In the genomic region with DNA sequence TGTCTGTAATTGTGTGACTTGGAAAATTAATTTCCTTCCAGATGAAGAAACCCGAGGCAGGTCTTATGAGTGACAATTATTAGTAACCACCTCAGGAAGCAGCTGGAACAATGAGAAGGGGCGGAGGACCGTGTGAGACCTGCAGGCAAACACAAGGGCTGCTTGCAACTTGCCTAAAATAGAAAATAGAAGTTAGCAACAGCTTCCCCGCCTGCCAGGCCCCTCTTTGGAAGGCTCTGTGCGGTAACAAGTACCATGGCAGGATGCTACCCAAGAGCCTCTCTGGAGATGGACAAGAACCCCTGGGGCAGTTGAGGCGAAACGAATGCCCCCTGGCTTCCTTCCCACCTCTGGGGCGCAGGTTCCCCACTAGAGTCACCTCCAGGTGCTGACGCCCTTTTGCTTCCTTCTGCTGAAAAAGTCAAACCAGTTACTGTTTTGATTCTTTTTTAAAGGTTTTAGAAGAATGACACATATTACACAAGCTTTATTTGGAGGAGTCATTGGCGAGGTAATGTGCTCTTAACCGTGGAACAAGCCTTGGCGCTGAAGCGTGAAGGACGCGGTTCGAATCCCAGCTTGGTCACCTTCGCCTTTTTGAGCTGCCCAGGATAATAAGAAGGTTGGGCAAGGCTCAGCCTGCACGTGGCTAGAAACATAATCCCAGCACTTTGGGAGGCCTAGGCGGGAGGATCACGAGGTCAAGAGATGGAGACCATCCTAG, we compare ENCODE assay signal across 10 cellular contexts. TPM values are rescaled to one million over a fixed set of nuclear protein-coding genes. Genes with fewer than 3 reads are reported as not detected.
DNase-seq lines count a peak whose midpoint lies in the region; ATAC-seq and TF ChIP-seq lines count a peak whose summit lies in the region.
"Had no signal": no experiment of that assay in that cellular context is flagged by ENCODE, and none has a peak within 500 bp of the region (broad histone marks: within the 10 kb centered on the region; RNA-seq: fewer than 3 reads in every experiment).

No MANE protein-coding gene starts in this region.

- no peaks in the 10 kb centered on the region for H3K27me3 ChIP-seq in thyroid gland

- no peaks in the 10 kb centered on the region for H3K36me3 Mint-ChIP-seq in activated T-helper 2 cell treated with anti-CD3 and anti-CD28 coated beads, Interferon-gamma antibody, Interleukin-2, Interleukin-4, amounts not matched to agents 10 μg/mL and 5 μg/mL and 100 μg/mL, durations not matched to agents 14 hours and 24 hours and 36 hours (ENCODE audit: low read depth)

- peak overlapping the region; percentile 36 to 44 (median 42) for H3K27ac ChIP-seq in thyroid gland

- no peak for ATAC-seq in HG03439 (IDR thresholded peaks at IDR 0.05; ENCODE audit: unreplicated experiment)

- H3K4me3 ChIP-seq in thyroid gland (replicated peaks in 1 of 3), result peak overlapping the region in 1 of 3 donors; percentile 46

- no peaks in the 10 kb centered on the region for H3K36me3 ChIP-seq in thyroid gland

- H3K4me1 ChIP-seq in thyroid gland, result peaks cover 0 to 6% of the 10 kb centered on the region in 2 donors

- no peaks in the 10 kb centered on the region for H3K9me3 ChIP-seq in thyroid gland

- H3K4me3 Mint-ChIP-seq in activated T-helper 2 cell treated with anti-CD3 and anti-CD28 coated beads, Interferon-gamma antibody, Interleukin-2, Interleukin-4, amounts not matched to agents 10 μg/mL and 5 μg/mL and 100 μg/mL, durations not matched to agents 14 hours and 24 hours and 36 hours (ENCODE audit: low read depth), result peak overlapping the region; percentile 60

- H3K27me3 Mint-ChIP-seq in activated T-helper 2 cell treated with anti-CD3 and anti-CD28 coated beads, Interferon-gamma antibody, Interleukin-2, Interleukin-4, amounts not matched to agents 10 μg/mL and 5 μg/mL and 100 μg/mL, durations not matched to agents 14 hours and 24 hours and 36 hours (ENCODE audit: low read depth), result peaks cover 46% of the 10 kb centered on the region

- 57 to 63% methylated on average over 20 of the region's 20 CpGs for WGBS in thyroid gland, 2 donors

- no peak for TF ChIP-seq CTCF in thyroid gland (IDR thresholded peaks at IDR 0.05)

- no peaks in the 10 kb centered on the region for H3K9me3 Mint-ChIP-seq in activated T-helper 2 cell treated with anti-CD3 and anti-CD28 coated beads, Interferon-gamma antibody, Interleukin-2, Interleukin-4, amounts not matched to agents 10 μg/mL and 5 μg/mL and 100 μg/mL, durations not matched to agents 14 hours and 24 hours and 36 hours

- H3K4me1 Mint-ChIP-seq in activated T-helper 2 cell treated with anti-CD3 and anti-CD28 coated beads, Interferon-gamma antibody, Interleukin-2, Interleukin-4, amounts not matched to agents 10 μg/mL and 5 μg/mL and 100 μg/mL, durations not matched to agents 14 hours and 24 hours and 36 hours (ENCODE audit: low read depth), result peaks cover 4% of the 10 kb centered on the region

- TF ChIP-seq POLR2A in thyroid gland (IDR thresholded peaks at IDR 0.05) (no peak), erythroblast (IDR thresholded peaks at IDR 0.05; ENCODE audit: low read length) (no peak)

- intact Hi-C loops in activated T-helper 2 cell treated with anti-CD3 and anti-CD28 coated beads, Interferon-gamma antibody, Interleukin-2, Interleukin-4, amounts not matched to agents 10 μg/mL and 5 μg/mL and 100 μg/mL, durations not matched to agents 14 hours and 24 hours and 36 hours (cut with micrococcal nuclease), result loop anchor here (2.0 kb wide), 1 partner anchor 43 kb away; no protein-coding TSS in a partner anchor
- intact Hi-C loops in thyroid gland (cut with DNase I), result loop anchor here (5.0 kb wide), 1 partner anchor 411 kb away; a partner anchor contains a TSS

- H3K27ac Mint-ChIP-seq in activated T-helper 2 cell treated with anti-CD3 and anti-CD28 coated beads, Interferon-gamma antibody, Interleukin-2, Interleukin-4, amounts not matched to agents 10 μg/mL and 5 μg/mL and 100 μg/mL, durations not matched to agents 14 hours and 24 hours and 36 hours, result no peak overlapping the region

- DNase-seq in activated CD8-positive, alpha-beta memory T cell treated with anti-CD3 and anti-CD28 coated beads for 24 hours, result peak; percentile 53
- DNase-seq in activated CD8-positive, alpha-beta memory T cell treated with anti-CD3 and anti-CD28 coated beads, Interleukin-2, amount 50 U/mL, for 48 hours, result no peak
- DNase-seq in activated T-helper 2 cell treated with anti-CD3 and anti-CD28 coated beads, Interferon-gamma antibody, Interleukin-2, Interleukin-4, amounts not matched to agents 10 μg/mL and 5 μg/mL and 100 μg/mL, durations not matched to agents 14 hours and 24 hours and 36 hours (ENCODE audit: low spot score), result no peak
- peak; percentile 50 for DNase-seq in islet precursor cell
- DNase-seq in thyroid gland, result peak; percentile 52 to 68
- DNase-seq in Ammon's horn (ENCODE audit: low spot score), result no peak
- no peak for DNase-seq in erythroblast (lab: John Stamatoyannopoulos, UW)
- DNase-seq: AML-193; stimulated activated CD4-positive, alpha-beta T cell treated with anti-CD3 and anti-CD28 coated beads, Interleukin-2, amount 100 ng/mL, for 24 hours had no signal

RNA-seq across cellular contexts. Expression of a gene that starts 47.0 kb away (rescaled TPM):
- 0.46 and 0.55 TPM in 2 replicates for total RNA-seq in activated T-helper 2 cell treated with anti-CD3 and anti-CD28 coated beads, Interferon-gamma antibody, Interleukin-2, Interleukin-4, amounts not matched to agents 10 μg/mL and 5 μg/mL and 100 μg/mL, durations not matched to agents 14 hours and 24 hours and 36 hours
- 10 to 100 TPM; 14.8 to 24.8 (median 21.5) TPM for total RNA-seq in thyroid gland

RNA-seq across cellular contexts. Expression of a gene that starts 50.3 kb away (rescaled TPM):
- total RNA-seq in activated T-helper 2 cell treated with anti-CD3 and anti-CD28 coated beads, Interferon-gamma antibody, Interleukin-2, Interleukin-4, amounts not matched to agents 10 μg/mL and 5 μg/mL and 100 μg/mL, durations not matched to agents 14 hours and 24 hours and 36 hours, result not detected in 2 replicates
- total RNA-seq in thyroid gland, result not detected

Comparison
In these comparisons a context has a peak if more than half of its experiments do, and no peak if none do; other contexts are left out.
1. DNase-seq: peak in activated CD8-positive, alpha-beta memory T cell treated with anti-CD3 and anti-CD28 coated beads for 24 hours (single experiment), islet precursor cell (single experiment) and thyroid gland (2 of 2); none in activated CD8-positive, alpha-beta memory T cell treated with anti-CD3 and anti-CD28 coated beads, Interleukin-2, amount 50 U/mL, for 48 hours (single experiment), activated T-helper 2 cell treated with anti-CD3 and anti-CD28 coated beads, Interferon-gamma antibody, Interleukin-2, Interleukin-4, amounts not matched to agents 10 μg/mL and 5 μg/mL and 100 μg/mL, durations not matched to agents 14 hours and 24 hours and 36 hours (single experiment), Ammon's horn (single experiment) and erythroblast (0 of 2).
2. RNA of a gene that starts 47.0 kb away (total RNA-seq): 14.8 to 24.8 TPM in thyroid gland; 0.46 to 0.55 TPM in activated T-helper 2 cell treated with anti-CD3 and anti-CD28 coated beads, Interferon-gamma antibody, Interleukin-2, Interleukin-4, amounts not matched to agents 10 μg/mL and 5 μg/mL and 100 μg/mL, durations not matched to agents 14 hours and 24 hours and 36 hours; every median in the first group is over 10 times any median in the second.